Comparison of ENCODE assay signal across 13 cellular contexts in the genomic region with DNA sequence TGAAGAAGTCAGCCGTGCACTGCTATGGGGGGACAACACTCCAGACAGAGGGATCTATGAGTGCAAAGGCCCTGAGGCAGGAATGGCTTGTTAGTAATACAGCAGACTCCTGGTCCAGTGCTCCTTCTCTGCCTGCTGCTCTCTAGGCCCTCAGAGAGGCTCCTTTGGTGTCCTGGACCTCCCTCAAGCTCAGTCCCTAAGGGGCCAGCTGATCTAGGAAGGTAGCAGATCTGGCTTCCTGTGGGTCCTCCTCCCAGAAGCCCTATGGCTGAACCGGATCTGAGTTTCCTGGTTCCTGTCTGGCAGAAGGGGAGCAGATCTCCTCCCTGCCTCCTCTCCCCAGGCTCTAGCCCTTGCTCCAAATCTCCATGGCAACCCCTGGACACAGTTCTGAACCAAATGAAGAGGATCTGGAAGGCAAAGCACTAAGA. TPM values are rescaled to one million over a fixed set of nuclear protein-coding genes. Genes with fewer than 3 reads are reported as not detected.
DNase-seq lines count a peak whose midpoint lies in the region; ATAC-seq, FAIRE-seq and TF ChIP-seq lines count a peak whose summit lies in the region.
"Had no signal": no experiment of that assay in that cellular context is flagged by ENCODE, and none has a peak within 500 bp of the region (broad histone marks: within the 10 kb centered on the region; RNA-seq: fewer than 3 reads in every experiment).

A gene with protein sequence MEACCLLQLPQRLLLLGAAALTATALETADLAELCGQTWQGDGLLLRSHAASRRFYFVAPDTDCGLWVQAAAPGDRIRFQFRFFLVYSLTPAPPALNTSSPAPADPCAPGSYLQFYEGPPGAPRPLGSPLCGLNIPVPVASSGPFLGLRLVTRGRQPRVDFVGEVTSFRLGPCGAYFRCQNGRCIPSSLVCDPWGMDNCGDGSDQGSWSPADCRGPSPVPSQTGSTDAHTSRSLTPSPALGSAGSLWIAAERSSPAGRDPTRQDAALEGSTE (plus strand): TSS at position 391 of the 431 bp plus-strand sequence. CDS start 187 bp downstream, outside the sequence.

- TF ChIP-seq POLR2A in GM12892 (IDR thresholded peaks at IDR 0.05; ENCODE audit: low read depth, low read length), result no peak

- ATAC-seq in mucosa of descending colon (peak; percentile 31), GM18502 (IDR thresholded peaks at IDR 0.05; ENCODE audit: poor library complexity, unreplicated experiment) (no peak)

- H3K4me1 ChIP-seq in mucosa of descending colon (ENCODE audit: low read depth), result no peaks in the 10 kb centered on the region

- peak; percentile 65 for FAIRE-seq in GM18507 (lab: Jason Lieb, UNC)
- no peak for FAIRE-seq in GM12892 (lab: Jason Lieb, UNC)

- H3K27ac ChIP-seq in C4-2B, result peak within 1 kb of the TSS; percentile 49
- H3K27ac ChIP-seq: uterus had no signal

- no peaks in the 10 kb centered on the region for H3K9me3 ChIP-seq in mucosa of descending colon
- H3K9me3 ChIP-seq: uterus had no signal

- no peak within 1 kb of the TSS for H3K4me3 ChIP-seq in mucosa of descending colon
- H3K4me3 ChIP-seq: uterus had no signal

- DNase-seq in GM18507 (ENCODE audit: extremely low spot score, insufficient read length, low read depth), result no peak
- DNase-seq in dermis blood vessel endothelial cell, result peak; percentile 58
- no peak for DNase-seq in mucosa of descending colon
- DNase-seq in GM12892 (ENCODE audit: insufficient read length), result no peak
- DNase-seq in T-helper 2 cell, result no peak
- DNase-seq: activated CD4-positive, CD25-positive, alpha-beta regulatory T cell; MV-4-11; NCI-H2171; nephron progenitor cell; stimulated activated naive CD4-positive, alpha-beta T cell; uterus had no signal

- intact Hi-C loops in mucosa of descending colon (cut with DNase I, micrococcal nuclease), result no loop called here

- no peak for TF ChIP-seq CTCF in C4-2B (conservative IDR thresholded peaks at IDR 0.05)
- TF ChIP-seq CTCF in mucosa of descending colon (IDR thresholded peaks at IDR 0.05), result no peak

- H3K36me3 ChIP-seq in mucosa of descending colon (ENCODE audit: low read depth), result no peaks in the 10 kb centered on the region
- H3K36me3 ChIP-seq: uterus had no signal

RNA-seq across cellular contexts. Expression of the gene that starts here (rescaled TPM):
- total RNA-seq in dermis blood vessel endothelial cell (0.05 and 0.17 TPM in 2 replicates), mucosa of descending colon (under 1 TPM; 0.09 to 0.27 (median 0.19) TPM)
- polyA plus RNA-seq in GM12892 (2012; ENCODE audit: missing spikeins), result 0.76 TPM

Comparison
In these comparisons a context has a peak if more than half of its experiments do, and no peak if none do; other contexts are left out.
1. Peak in DNase-seq in dermis blood vessel endothelial cell; RNA of the gene not detected or under 1 TPM.
2. Peak in ATAC-seq in mucosa of descending colon; RNA of the gene not detected or under 1 TPM.